9 cellular contexts compared by ENCODE assay signal in the genomic region with DNA sequence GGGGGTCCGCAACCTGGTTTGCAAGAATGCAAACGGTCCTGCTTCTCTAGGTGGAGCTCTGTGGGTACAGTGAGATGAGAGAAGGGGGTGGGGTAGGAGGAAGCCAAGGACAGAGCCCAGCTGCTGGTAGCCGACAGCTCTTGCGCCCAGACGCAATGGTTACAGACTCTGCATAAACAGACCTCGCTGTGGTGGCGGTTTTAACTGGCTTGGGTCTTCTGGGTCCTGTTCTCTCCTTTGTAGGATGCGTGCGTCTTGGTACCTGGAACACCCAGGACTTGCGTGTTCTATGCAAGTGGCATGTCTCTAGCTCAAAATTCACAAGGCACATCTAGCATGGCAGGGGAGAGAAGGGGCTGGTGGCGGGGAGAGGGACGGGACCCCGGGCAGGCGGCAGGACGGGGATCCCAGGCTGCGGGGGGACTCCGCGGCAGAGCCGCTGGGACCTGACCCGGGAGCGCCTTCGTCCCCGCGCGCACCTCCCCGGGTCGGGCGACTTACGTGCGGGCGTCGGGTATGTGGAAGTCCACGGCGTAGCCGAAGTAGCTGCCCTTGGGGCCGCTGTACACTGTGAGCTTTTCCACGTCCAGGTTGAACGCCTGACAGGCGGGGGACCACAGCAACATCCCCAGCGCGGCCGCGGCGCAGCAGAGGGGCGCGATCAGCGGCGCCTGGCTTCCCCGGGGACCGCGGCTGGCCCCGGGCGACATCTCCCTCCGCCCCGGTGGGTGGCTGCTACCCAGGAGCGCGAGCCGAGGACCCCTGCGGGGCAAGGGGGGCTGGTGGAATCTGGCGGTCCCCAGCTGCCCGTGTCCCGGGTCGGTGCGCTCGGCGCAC. TPM values are rescaled to one million over a fixed set of nuclear protein-coding genes. Genes with fewer than 3 reads are reported as not detected.
DNase-seq lines count a peak whose midpoint lies in the region; ATAC-seq and TF ChIP-seq lines count a peak whose summit lies in the region.
"Had no signal": no experiment of that assay in that cellular context is flagged by ENCODE, and none has a peak within 500 bp of the region (broad histone marks: within the 10 kb centered on the region; RNA-seq: fewer than 3 reads in every experiment).

No MANE protein-coding gene starts in this region.

- no peaks in the 10 kb centered on the region for H3K27me3 ChIP-seq in ascending aorta
- peaks cover 33% of the 10 kb centered on the region for H3K27me3 ChIP-seq in iPS-15b (ENCODE audit: control insufficient read depth, insufficient read depth, low read length)
- peaks cover 10 to 31% (median 11%) of the 10 kb centered on the region in 3 donors for H3K27me3 ChIP-seq in gastrocnemius medialis

- H3K27ac ChIP-seq in ascending aorta = peak overlapping the region; percentile 91 to 95
- H3K27ac ChIP-seq in gastrocnemius medialis = peak overlapping the region in 2 of 4 donors; percentile 34 to 67
- H3K27ac ChIP-seq: SK-N-MC had no signal

- TF ChIP-seq CTCF in GM20000 (IDR thresholded peaks at IDR 0.05; ENCODE audit: extremely low read depth, missing control alignments) (no peak), ascending aorta (IDR thresholded peaks at IDR 0.05) (no peak), gastrocnemius medialis (IDR thresholded peaks at IDR 0.05 in 4 of 5, conservative IDR thresholded peaks at IDR 0.05 in 1 of 5) (no peak)

- H3K36me3 ChIP-seq in ascending aorta = peaks cover 10 to 19% of the 10 kb centered on the region in 2 donors
- H3K36me3 ChIP-seq in iPS-15b (ENCODE audit: control insufficient read depth, insufficient read depth, low read length) = no peaks in the 10 kb centered on the region
- H3K36me3 ChIP-seq in gastrocnemius medialis = no peaks in the 10 kb centered on the region

- ATAC-seq in gastrocnemius medialis (peak; percentile 24 to 53), GM18867 (IDR thresholded peaks at IDR 0.05; ENCODE audit: unreplicated experiment) (no peak)

- peak; percentile 20 for DNase-seq in GM20000 (ENCODE audit: low spot score)
- no peak for DNase-seq in ascending aorta (ENCODE audit: low spot score in 2 of 2)
- DNase-seq in gastrocnemius medialis = no peak
- no peak for DNase-seq in NCI-H187 (lab: John Stamatoyannopoulos, UW)
- no peak for DNase-seq in HUDEP-2 (lab: John Stamatoyannopoulos, UW; ENCODE audit: unreplicated experiment in 76 of 76)
- DNase-seq in NCI-H1436 treated with DMSO at 0.1 percent for 48 hours (lab: John Stamatoyannopoulos, UW) = no peak

- peak overlapping the region; percentile 78 to 96 for H3K4me3 ChIP-seq in ascending aorta
- peak overlapping the region; percentile 54 for H3K4me3 ChIP-seq in iPS-15b (ENCODE audit: low read depth, low read length)
- peak overlapping the region; percentile 39 to 53 (median 50) for H3K4me3 ChIP-seq in gastrocnemius medialis
- H3K4me3 ChIP-seq: SK-N-MC had no signal

- in situ Hi-C loops in gastrocnemius medialis (cut with MboI; ENCODE audit: low sequenced_read_pairs in 4 of 4) = no loop called here

- H3K4me1 ChIP-seq in ascending aorta (peaks cover 7 to 26% of the 10 kb centered on the region in 2 donors), iPS-15b (ENCODE audit: control insufficient read depth, insufficient read depth, low read length) (peaks cover 3% of the 10 kb centered on the region), gastrocnemius medialis (no peaks in the 10 kb centered on the region)

- H3K9ac ChIP-seq in iPS-15b (ENCODE audit: low read depth, low read length) = no peak overlapping the region

- no peaks in the 10 kb centered on the region for H3K9me3 ChIP-seq in ascending aorta
- H3K9me3 ChIP-seq in iPS-15b (ENCODE audit: control insufficient read depth, insufficient read depth, low read length) = no peaks in the 10 kb centered on the region
- no peaks in the 10 kb centered on the region for H3K9me3 ChIP-seq in gastrocnemius medialis

- TF ChIP-seq POLR2A in gastrocnemius medialis (IDR thresholded peaks at IDR 0.05) = no peak

- intact Hi-C loops in ascending aorta (cut with DNase I) = loop anchor here (5.0 to 10.0 kb wide), 3 partner anchors 64 to 187 kb away; no protein-coding TSS in a partner anchor
- intact Hi-C loops in gastrocnemius medialis (cut with DNase I; ENCODE audit: low total_unique reads) = no loop called here

RNA-seq across cellular contexts. Expression of a gene that starts 0.4 kb away (rescaled TPM):
- total RNA-seq in ascending aorta = 231 TPM
- 10 to 100 TPM in 2 of 4 donors, 1 to 10 TPM in 2; 1.6 to 17.4 (median 10.3) TPM for total RNA-seq in gastrocnemius medialis

Comparison
In these comparisons a context has a peak if more than half of its experiments do, and no peak if none do; other contexts are left out.
1. RNA of a gene that starts 0.4 kb away (total RNA-seq): 231 TPM in ascending aorta (single experiment); 1.6 to 17.4 TPM in gastrocnemius medialis; every median in the first group is over 10 times any median in the second.
2. Peak in every context shown above with its lines, with median percentiles within 50 percentile points of each other: H3K4me3 ChIP-seq.